Comparison of ENCODE assay signal across 8 cellular contexts in genomic region chr19:33406521-33407139, GRCh38. TPM values are rescaled to one million over a fixed set of nuclear protein-coding genes. Genes with fewer than 3 reads are reported as not detected.
DNase-seq lines count a peak whose midpoint lies in the region; ATAC-seq and TF ChIP-seq lines count a peak whose summit lies in the region.

No MANE protein-coding gene starts in this region.

- no peak overlapping the region for H3K4me3 Mint-ChIP-seq in neural crest cell

- no peaks in the 10 kb centered on the region for H3K36me3 Mint-ChIP-seq in neural crest cell (ENCODE audit: low read depth)

- POLR2A ChIA-PET in PC-9 (lab: Charles Lee; ENCODE audit: unreplicated experiment): no interaction called here

- no peaks in the 10 kb centered on the region for H3K4me1 Mint-ChIP-seq in neural crest cell

- H3K79me2 ChIP-seq in PC-9 (ENCODE audit: low read depth): no peaks in the 10 kb centered on the region

- H3K27ac ChIP-seq in PC-9: no peak overlapping the region

- no peak overlapping the region for H3K27ac Mint-ChIP-seq in neural crest cell (ENCODE audit: unreplicated experiment)

- no peaks in the 10 kb centered on the region for H3K27me3 ChIP-seq in PC-9 (ENCODE audit: insufficient read depth, low read depth)

- no peaks in the 10 kb centered on the region for H3K9me3 ChIP-seq in PC-9 (ENCODE audit: insufficient read depth, low read depth)

- peak; percentile 93 for TF ChIP-seq CTCF in PC-9 (conservative IDR thresholded peaks at IDR 0.05)
- TF ChIP-seq CTCF in neural crest cell (conservative IDR thresholded peaks at IDR 0.05): peak; percentile 94

- BruUV-seq in PC-9 (replicated peaks; lab: Mats Ljungman, UMichigan): no TSS peak

- ATAC-seq in HG02642 (IDR thresholded peaks at IDR 0.05; ENCODE audit: poor library complexity, unreplicated experiment) (peak; percentile 66), GM18907 (IDR thresholded peaks at IDR 0.05; ENCODE audit: unreplicated experiment) (no peak)

- H4K20me1 ChIP-seq in PC-9 (ENCODE audit: insufficient read depth): no peaks in the 10 kb centered on the region

- H3K4me3 ChIP-seq in PC-9: no peak overlapping the region

- no peaks in the 10 kb centered on the region for H3K9me2 ChIP-seq in PC-9 (ENCODE audit: insufficient read depth)

- H3K27me3 Mint-ChIP-seq in neural crest cell (ENCODE audit: low read depth): no peaks in the 10 kb centered on the region

- H3K36me3 ChIP-seq in PC-9 (ENCODE audit: low read depth): no peaks in the 10 kb centered on the region

- H3F3A ChIP-seq in PC-9 (ENCODE audit: insufficient read depth, low read depth): no peaks in the 10 kb centered on the region

- DNase-seq in CMK (ENCODE audit: low read depth) (peak; percentile 45), PC-9 (peak in 1 of 2 experiments; percentile 72), activated T-cell treated with anti-CD3 and anti-CD28 coated beads for 48 hours (ENCODE audit: low read depth) (peak; percentile 70), fibroblast of gingiva (ENCODE audit: low read depth) (peak; percentile 33), neural crest cell (ENCODE audit: low read depth, low spot score) (peak; percentile 95), superior temporal gyrus (ENCODE audit: extremely low spot score) (peak; percentile 76)

- intact Hi-C loops in PC-9 (cut with micrococcal nuclease; ENCODE audit: unreplicated experiment): loop anchor here (1.0 to 5.0 kb wide), 5 partner anchors 96 to 279 kb away; no protein-coding TSS in a partner anchor

- H3K9me3 Mint-ChIP-seq in neural crest cell: no peaks in the 10 kb centered on the region

- H2AFZ ChIP-seq in PC-9: no peak overlapping the region

- CTCF ChIA-PET in PC-9 (lab: Charles Lee): interaction anchor here (0.9 to 1.0 kb wide), 2 partner anchors 104 to 171 kb away, joined by 3 to 4 read pairs; partner anchors contain the start of gene CEBPA

- no peaks in the 10 kb centered on the region for H3K4me1 ChIP-seq in PC-9 (replicated peaks; ENCODE audit: insufficient read depth)

- H3K4me2 ChIP-seq in PC-9: no peak overlapping the region

RNA-seq across cellular contexts. Expression of gene CEBPG, which starts 33.1 kb away (rescaled TPM):
- total RNA-seq in PC-9 (2021) (31.0 and 33.4 TPM in 2 replicates), neural crest cell (40.2 and 41.9 TPM in 2 replicates)
